7 cellular contexts compared by ENCODE assay signal in genomic region chr13:45554604-45555109, GRCh38.
"Had no signal": no experiment of that assay in that cellular context is flagged by ENCODE, and none has a peak within 500 bp of the region (broad histone marks: within the 10 kb centered on the region; RNA-seq: fewer than 3 reads in every experiment).

No MANE protein-coding gene starts in this region.

- H2AFZ ChIP-seq: GM23338 had no signal

- H3K4me3 ChIP-seq: GM23338, HAP-1, K562 had no signal

- H3K36me3 ChIP-seq: HAP-1 had no signal

- ATAC-seq: GM23338, HCT116, K562 had no signal

- H3K4me2 ChIP-seq: GM23338 had no signal

- H3K4me1 ChIP-seq: HAP-1 had no signal

- H3K9me3 ChIP-seq: HAP-1 had no signal

- DNase-seq: H7, HFFc6, IMR-90 had no signal
